In the genomic region with DNA sequence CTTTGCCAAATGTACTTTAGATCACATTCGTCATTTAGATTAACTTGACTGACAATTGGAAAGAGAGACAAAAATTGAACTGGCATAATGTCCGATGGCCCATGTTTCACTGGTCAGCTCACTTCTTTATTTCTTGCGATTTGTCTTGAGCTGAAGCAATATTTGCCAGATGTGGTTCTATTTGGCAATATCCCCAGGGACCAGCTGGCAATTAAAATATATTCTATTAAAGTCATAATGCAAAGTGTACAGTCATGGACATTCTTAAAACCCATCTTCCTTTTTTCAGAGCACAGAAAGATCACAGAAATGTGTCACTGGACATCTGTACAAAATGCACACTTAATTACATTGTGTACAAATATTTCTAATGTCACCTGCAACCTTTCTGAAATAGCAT, we compare ENCODE assay signal across 27 cellular contexts.
"Had no signal": no experiment of that assay in that cellular context is flagged by ENCODE, and none has a peak within 500 bp of the region (broad histone marks: within the 10 kb centered on the region; RNA-seq: fewer than 3 reads in every experiment).

No MANE protein-coding gene starts in this region.

- H3K36me3 Mint-ChIP-seq: mesothelial cell of epicardium; naive B cell; natural killer cell; stimulated activated naive B cell treated with anti-CD40 and anti-IgM and Interleukin-4, amounts not matched to agents 10 μg/mL and 1 μg/mL and 100 μg/mL, for 72 hours had no signal

- H3K9me3 ChIP-seq: left ventricle myocardium inferior, neutrophil, psoas muscle, right lobe of liver, stomach, testis, thyroid gland, transverse colon, upper lobe of right lung had no signal

- DNase-seq: islet precursor cell; left ventricle myocardium inferior; mesendoderm; naive B cell; natural killer cell; nephron progenitor cell; occipital lobe; psoas muscle; right lobe of liver; stimulated activated CD4-positive, alpha-beta T cell treated with anti-CD3 and anti-CD28 coated beads, Interleukin-12 subunit alpha, Interleukin-12 subunit beta, amount 100 ng/mL, for 4 hours; stimulated activated CD4-positive, alpha-beta T cell treated with anti-CD3 and anti-CD28 coated beads, Interleukin-15, amount 100 ng/mL, for 24 hours; stimulated activated CD4-positive, alpha-beta T cell treated with anti-CD3 and anti-CD28 coated beads, Interleukin-2, amount 100 ng/mL, for 24 hours; stimulated activated CD4-positive, alpha-beta T cell treated with anti-CD3 and anti-CD28 coated beads, Interleukin-4, amount 100 ng/mL, for 1 hour; stimulated activated naive B cell treated with anti-CD40 and anti-IgM and Interleukin-4, amounts not matched to agents 10 μg/mL and 1 μg/mL and 100 μg/mL, for 72 hours; stimulated activated naive CD8-positive, alpha-beta T cell treated with anti-CD3 and anti-CD28 coated beads, Interleukin-15, Interleukin-2, amounts not matched to agents 100 U/mL and 50 U/mL, for 24 hours; stomach; testis; thyroid gland; transverse colon; upper lobe of right lung had no signal

- H3K27ac ChIP-seq: hepatocyte, left ventricle myocardium inferior, neural progenitor cell, neutrophil, parathyroid adenoma, psoas muscle, right lobe of liver, skin epidermis, stomach, testis, thyroid gland, transverse colon, upper lobe of right lung had no signal

- H3K27ac Mint-ChIP-seq: mesothelial cell of epicardium; naive B cell; natural killer cell; neural progenitor cell; stimulated activated naive B cell treated with anti-CD40 and anti-IgM and Interleukin-4, amounts not matched to agents 10 μg/mL and 1 μg/mL and 100 μg/mL, for 72 hours had no signal

- H3K9ac ChIP-seq: neural progenitor cell, parathyroid adenoma had no signal

- H2AFZ ChIP-seq: hepatocyte, neural progenitor cell, parathyroid adenoma had no signal

- H3K4me1 Mint-ChIP-seq: naive B cell; natural killer cell; stimulated activated naive B cell treated with anti-CD40 and anti-IgM and Interleukin-4, amounts not matched to agents 10 μg/mL and 1 μg/mL and 100 μg/mL, for 72 hours had no signal

- ATAC-seq: natural killer cell; psoas muscle; right lobe of liver; stimulated activated naive B cell treated with anti-CD40 and anti-IgM and Interleukin-4, amounts not matched to agents 10 μg/mL and 1 μg/mL and 100 μg/mL, for 72 hours; stimulated activated naive CD8-positive, alpha-beta T cell treated with anti-CD3 and anti-CD28 coated beads, Interleukin-15, Interleukin-2, amounts not matched to agents 100 U/mL and 50 U/mL, for 24 hours; upper lobe of right lung had no signal

- H3K79me2 ChIP-seq: hepatocyte, parathyroid adenoma had no signal

- H3K36me3 ChIP-seq: neural progenitor cell, neutrophil, right lobe of liver, stomach, transverse colon had no signal

- H3K9me3 Mint-ChIP-seq: natural killer cell; nephron progenitor cell; neural progenitor cell; stimulated activated naive B cell treated with anti-CD40 and anti-IgM and Interleukin-4, amounts not matched to agents 10 μg/mL and 1 μg/mL and 100 μg/mL, for 72 hours had no signal

- H3K4me1 ChIP-seq: parathyroid adenoma, psoas muscle, right lobe of liver, stomach, testis, thyroid gland, transverse colon, upper lobe of right lung had no signal

- H3K4me3 ChIP-seq: hepatocyte, left ventricle myocardium inferior, lung, neural progenitor cell, psoas muscle, right lobe of liver, skin epidermis, stomach, testis, thyroid gland, transverse colon, upper lobe of right lung had no signal

- H3K27me3 Mint-ChIP-seq: stimulated activated naive B cell treated with anti-CD40 and anti-IgM and Interleukin-4, amounts not matched to agents 10 μg/mL and 1 μg/mL and 100 μg/mL, for 72 hours had no signal

- H3K27me3 ChIP-seq: hepatocyte, neural progenitor cell, right lobe of liver, stomach, testis, thyroid gland, transverse colon, upper lobe of right lung had no signal

- H3K4me2 ChIP-seq: hepatocyte had no signal

- H3K4me3 Mint-ChIP-seq: mesothelial cell of epicardium; naive B cell; natural killer cell; nephron progenitor cell; neural progenitor cell; stimulated activated naive B cell treated with anti-CD40 and anti-IgM and Interleukin-4, amounts not matched to agents 10 μg/mL and 1 μg/mL and 100 μg/mL, for 72 hours had no signal
